In the genomic region with DNA sequence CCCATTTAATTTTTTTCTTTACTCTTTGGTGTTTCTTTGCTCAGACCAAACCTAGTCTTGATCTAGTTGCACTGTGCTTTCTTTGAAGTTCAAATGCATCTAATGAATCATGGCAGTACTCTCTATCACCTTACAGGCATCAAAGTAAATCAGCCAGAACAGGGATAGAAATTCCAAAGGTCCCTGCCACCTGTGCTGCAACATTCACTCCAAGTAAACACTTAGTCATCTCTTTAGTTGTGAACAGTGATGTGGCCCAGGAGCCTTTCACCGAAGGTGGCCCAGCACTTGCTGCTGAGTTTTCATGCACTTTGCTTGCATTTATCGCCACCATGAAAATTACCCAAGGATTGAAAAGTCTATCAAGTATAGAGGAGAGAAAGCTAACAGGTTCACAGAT, we compare ENCODE assay signal across 3 cellular contexts.
A peak's percentile ranks its signal among the peaks of the same experiment; 100 is the strongest.
TF ChIP-seq lines count a peak whose summit lies in the region.

No MANE protein-coding gene starts in this region.

TF ChIP-seq in liver, 16 proteins besides CTCF, POLR2A, EP300 and RAD21:
- peak in 1 of 2 donors; percentile 66 for TF ChIP-seq JUND (IDR thresholded peaks at IDR 0.05)
- TF ChIP-seq EGR1 (IDR thresholded peaks at IDR 0.05; ENCODE audit: low read depth in 2 of 2): no peak
- TF ChIP-seq ATF3 (IDR thresholded peaks at IDR 0.05): no peak
- no peak for TF ChIP-seq GABPA (IDR thresholded peaks at IDR 0.05 in 1 of 2, conservative IDR thresholded peaks at IDR 0.05 in 1 of 2)
- TF ChIP-seq TAF1 (conservative IDR thresholded peaks at IDR 0.05): no peak
- peak in 1 of 2 donors; percentile 42 for TF ChIP-seq RXRA (IDR thresholded peaks at IDR 0.05)
- TF ChIP-seq REST (IDR thresholded peaks at IDR 0.05): no peak
- no peak for TF ChIP-seq SP1 (IDR thresholded peaks at IDR 0.05)
- peak; percentile 26 for TF ChIP-seq FOXA2 (IDR thresholded peaks at IDR 0.05)
- no peak for TF ChIP-seq ZBTB33 (IDR thresholded peaks at IDR 0.05)
- TF ChIP-seq HNF4A (conservative IDR thresholded peaks at IDR 0.05): peak; percentile 30 to 73
- no peak for TF ChIP-seq FOXA1 (IDR thresholded peaks at IDR 0.05)
- TF ChIP-seq HNF4G (IDR thresholded peaks at IDR 0.05): no peak
- TF ChIP-seq, protein P1, sequence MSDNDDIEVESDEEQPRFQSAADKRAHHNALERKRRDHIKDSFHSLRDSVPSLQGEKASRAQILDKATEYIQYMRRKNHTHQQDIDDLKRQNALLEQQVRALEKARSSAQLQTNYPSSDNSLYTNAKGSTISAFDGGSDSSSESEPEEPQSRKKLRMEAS (IDR thresholded peaks at IDR 0.05): peak; percentile 15
- TF ChIP-seq NR2F2 (IDR thresholded peaks at IDR 0.05): no peak
- peak; percentile 39 for TF ChIP-seq YY1 (IDR thresholded peaks at IDR 0.05)
TF ChIP-seq in liver: peak in this region for 6.

TF ChIP-seq in HepG2, 621 proteins besides CTCF, POLR2A, EP300 and RAD21:
- TF ChIP-seq, protein P2, sequence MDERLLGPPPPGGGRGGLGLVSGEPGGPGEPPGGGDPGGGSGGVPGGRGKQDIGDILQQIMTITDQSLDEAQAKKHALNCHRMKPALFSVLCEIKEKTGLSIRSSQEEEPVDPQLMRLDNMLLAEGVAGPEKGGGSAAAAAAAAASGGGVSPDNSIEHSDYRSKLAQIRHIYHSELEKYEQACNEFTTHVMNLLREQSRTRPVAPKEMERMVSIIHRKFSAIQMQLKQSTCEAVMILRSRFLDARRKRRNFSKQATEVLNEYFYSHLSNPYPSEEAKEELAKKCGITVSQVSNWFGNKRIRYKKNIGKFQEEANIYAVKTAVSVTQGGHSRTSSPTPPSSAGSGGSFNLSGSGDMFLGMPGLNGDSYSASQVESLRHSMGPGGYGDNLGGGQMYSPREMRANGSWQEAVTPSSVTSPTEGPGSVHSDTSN (CRISPR knock-in tag; IDR thresholded peaks at IDR 0.05): no peak
- TF ChIP-seq SNAPC2 (CRISPR knock-in tag; IDR thresholded peaks at IDR 0.05): no peak
- TF ChIP-seq BHLHE40 (IDR thresholded peaks at IDR 0.05; ENCODE audit: low read length): no peak
- TF ChIP-seq RFX1 (IDR thresholded peaks at IDR 0.05): no peak
- no peak for TF ChIP-seq ZNF263 (CRISPR knock-in tag; IDR thresholded peaks at IDR 0.05)
- TF ChIP-seq, protein P3, sequence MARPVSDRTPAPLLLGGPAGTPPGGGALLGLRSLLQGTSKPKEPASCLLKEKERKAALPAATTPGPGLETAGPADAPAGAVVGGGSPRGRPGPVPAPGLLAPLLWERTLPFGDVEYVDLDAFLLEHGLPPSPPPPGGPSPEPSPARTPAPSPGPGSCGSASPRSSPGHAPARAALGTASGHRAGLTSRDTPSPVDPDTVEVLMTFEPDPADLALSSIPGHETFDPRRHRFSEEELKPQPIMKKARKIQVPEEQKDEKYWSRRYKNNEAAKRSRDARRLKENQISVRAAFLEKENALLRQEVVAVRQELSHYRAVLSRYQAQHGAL (CRISPR knock-in tag; IDR thresholded peaks at IDR 0.05; ENCODE audit: not compliant biosample characterization): no peak
- TF ChIP-seq ZNF329 (CRISPR knock-in tag; IDR thresholded peaks at IDR 0.05; ENCODE audit: low read depth): no peak
- no peak for TF ChIP-seq ZNF354B (CRISPR knock-in tag; IDR thresholded peaks at IDR 0.05)
- no peak for TF ChIP-seq SATB2 (CRISPR knock-in tag; IDR thresholded peaks at IDR 0.05)
- TF ChIP-seq NPAS2 (CRISPR knock-in tag; IDR thresholded peaks at IDR 0.05; ENCODE audit: borderline replicate concordance): no peak
- no peak for TF ChIP-seq ZNF143 (CRISPR knock-in tag; IDR thresholded peaks at IDR 0.05)
- TF ChIP-seq GATAD2A (CRISPR knock-in tag; IDR thresholded peaks at IDR 0.05): no peak
- TF ChIP-seq HDAC6 (IDR thresholded peaks at IDR 0.05; ENCODE audit: low read depth, low read length): no peak
- no peak for TF ChIP-seq ZNF251 (CRISPR knock-in tag; IDR thresholded peaks at IDR 0.05)
- no peak for TF ChIP-seq ZBTB21 (CRISPR knock-in tag; IDR thresholded peaks at IDR 0.05)
- TF ChIP-seq, protein P4, sequence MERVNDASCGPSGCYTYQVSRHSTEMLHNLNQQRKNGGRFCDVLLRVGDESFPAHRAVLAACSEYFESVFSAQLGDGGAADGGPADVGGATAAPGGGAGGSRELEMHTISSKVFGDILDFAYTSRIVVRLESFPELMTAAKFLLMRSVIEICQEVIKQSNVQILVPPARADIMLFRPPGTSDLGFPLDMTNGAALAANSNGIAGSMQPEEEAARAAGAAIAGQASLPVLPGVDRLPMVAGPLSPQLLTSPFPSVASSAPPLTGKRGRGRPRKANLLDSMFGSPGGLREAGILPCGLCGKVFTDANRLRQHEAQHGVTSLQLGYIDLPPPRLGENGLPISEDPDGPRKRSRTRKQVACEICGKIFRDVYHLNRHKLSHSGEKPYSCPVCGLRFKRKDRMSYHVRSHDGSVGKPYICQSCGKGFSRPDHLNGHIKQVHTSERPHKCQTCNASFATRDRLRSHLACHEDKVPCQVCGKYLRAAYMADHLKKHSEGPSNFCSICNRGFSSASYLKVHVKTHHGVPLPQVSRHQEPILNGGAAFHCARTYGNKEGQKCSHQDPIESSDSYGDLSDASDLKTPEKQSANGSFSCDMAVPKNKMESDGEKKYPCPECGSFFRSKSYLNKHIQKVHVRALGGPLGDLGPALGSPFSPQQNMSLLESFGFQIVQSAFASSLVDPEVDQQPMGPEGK (CRISPR knock-in tag; IDR thresholded peaks at IDR 0.05): no peak
- TF ChIP-seq NFYB (CRISPR knock-in tag; IDR thresholded peaks at IDR 0.05): no peak
- no peak for TF ChIP-seq ZNF362 (CRISPR knock-in tag; IDR thresholded peaks at IDR 0.05; ENCODE audit: borderline replicate concordance)

TF ChIP-seq in H1, 55 proteins besides CTCF, POLR2A, EP300 and RAD21:
- TF ChIP-seq MAFK (IDR thresholded peaks at IDR 0.05; ENCODE audit: low read depth, low read length): peak; percentile 6; the same call in 1 of the 2 replicates
- no peak for TF ChIP-seq FOSL1 (IDR thresholded peaks at IDR 0.05; ENCODE audit: insufficient read depth, low read depth, low read length)
